ENCODE assay signal across 1 cellular context in the genomic region with DNA sequence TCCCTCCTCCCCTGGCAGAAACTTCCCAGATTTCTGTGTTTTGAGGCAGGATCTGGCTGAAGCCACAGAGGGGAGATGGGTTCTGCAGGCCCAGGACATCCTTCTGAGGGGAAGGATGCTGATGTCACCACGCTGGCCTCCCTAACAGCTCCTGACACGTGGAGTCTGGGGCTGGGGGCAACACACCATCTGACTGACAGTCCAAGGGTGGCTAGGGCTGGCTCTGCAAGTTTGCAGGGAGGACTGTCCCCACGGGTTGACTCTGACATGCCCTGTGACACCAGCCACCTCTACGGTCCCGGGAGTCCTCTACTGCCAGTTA.
A peak's percentile ranks its signal among the peaks of the same experiment; 100 is the strongest.
TF ChIP-seq lines count a peak whose summit lies in the region.

No MANE protein-coding gene starts in this region.

TF ChIP-seq in K562, 482 proteins besides CTCF, POLR2A, EP300 and RAD21:
- TF ChIP-seq, protein P1, sequence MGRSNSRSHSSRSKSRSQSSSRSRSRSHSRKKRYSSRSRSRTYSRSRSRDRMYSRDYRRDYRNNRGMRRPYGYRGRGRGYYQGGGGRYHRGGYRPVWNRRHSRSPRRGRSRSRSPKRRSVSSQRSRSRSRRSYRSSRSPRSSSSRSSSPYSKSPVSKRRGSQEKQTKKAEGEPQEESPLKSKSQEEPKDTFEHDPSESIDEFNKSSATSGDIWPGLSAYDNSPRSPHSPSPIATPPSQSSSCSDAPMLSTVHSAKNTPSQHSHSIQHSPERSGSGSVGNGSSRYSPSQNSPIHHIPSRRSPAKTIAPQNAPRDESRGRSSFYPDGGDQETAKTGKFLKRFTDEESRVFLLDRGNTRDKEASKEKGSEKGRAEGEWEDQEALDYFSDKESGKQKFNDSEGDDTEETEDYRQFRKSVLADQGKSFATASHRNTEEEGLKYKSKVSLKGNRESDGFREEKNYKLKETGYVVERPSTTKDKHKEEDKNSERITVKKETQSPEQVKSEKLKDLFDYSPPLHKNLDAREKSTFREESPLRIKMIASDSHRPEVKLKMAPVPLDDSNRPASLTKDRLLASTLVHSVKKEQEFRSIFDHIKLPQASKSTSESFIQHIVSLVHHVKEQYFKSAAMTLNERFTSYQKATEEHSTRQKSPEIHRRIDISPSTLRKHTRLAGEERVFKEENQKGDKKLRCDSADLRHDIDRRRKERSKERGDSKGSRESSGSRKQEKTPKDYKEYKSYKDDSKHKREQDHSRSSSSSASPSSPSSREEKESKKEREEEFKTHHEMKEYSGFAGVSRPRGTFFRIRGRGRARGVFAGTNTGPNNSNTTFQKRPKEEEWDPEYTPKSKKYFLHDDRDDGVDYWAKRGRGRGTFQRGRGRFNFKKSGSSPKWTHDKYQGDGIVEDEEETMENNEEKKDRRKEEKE (IDR thresholded peaks at IDR 0.05; ENCODE audit: borderline replicate concordance in 1 of 2, control insufficient read depth in 1 of 2, low read depth in 2 of 2, low read length in 1 of 2) = no peak
- TF ChIP-seq, protein P2, sequence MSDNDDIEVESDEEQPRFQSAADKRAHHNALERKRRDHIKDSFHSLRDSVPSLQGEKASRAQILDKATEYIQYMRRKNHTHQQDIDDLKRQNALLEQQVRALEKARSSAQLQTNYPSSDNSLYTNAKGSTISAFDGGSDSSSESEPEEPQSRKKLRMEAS (CRISPR knock-in tag; IDR thresholded peaks at IDR 0.05) = peak; percentile 42; the same call in 1 of the 2 replicates
- no peak for TF ChIP-seq ZNF584 (CRISPR knock-in tag; IDR thresholded peaks at IDR 0.05; ENCODE audit: low read depth)
- peak; percentile 7; the same call in 1 of the 2 replicates for TF ChIP-seq L3MBTL2 (IDR thresholded peaks at IDR 0.05)
- TF ChIP-seq, protein P3, sequence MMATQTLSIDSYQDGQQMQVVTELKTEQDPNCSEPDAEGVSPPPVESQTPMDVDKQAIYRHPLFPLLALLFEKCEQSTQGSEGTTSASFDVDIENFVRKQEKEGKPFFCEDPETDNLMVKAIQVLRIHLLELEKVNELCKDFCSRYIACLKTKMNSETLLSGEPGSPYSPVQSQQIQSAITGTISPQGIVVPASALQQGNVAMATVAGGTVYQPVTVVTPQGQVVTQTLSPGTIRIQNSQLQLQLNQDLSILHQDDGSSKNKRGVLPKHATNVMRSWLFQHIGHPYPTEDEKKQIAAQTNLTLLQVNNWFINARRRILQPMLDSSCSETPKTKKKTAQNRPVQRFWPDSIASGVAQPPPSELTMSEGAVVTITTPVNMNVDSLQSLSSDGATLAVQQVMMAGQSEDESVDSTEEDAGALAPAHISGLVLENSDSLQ (IDR thresholded peaks at IDR 0.05) = peak; percentile 26; the same call in 1 of the 2 replicates
